Comparison of ENCODE assay signal across 1 cellular context in the genomic region with DNA sequence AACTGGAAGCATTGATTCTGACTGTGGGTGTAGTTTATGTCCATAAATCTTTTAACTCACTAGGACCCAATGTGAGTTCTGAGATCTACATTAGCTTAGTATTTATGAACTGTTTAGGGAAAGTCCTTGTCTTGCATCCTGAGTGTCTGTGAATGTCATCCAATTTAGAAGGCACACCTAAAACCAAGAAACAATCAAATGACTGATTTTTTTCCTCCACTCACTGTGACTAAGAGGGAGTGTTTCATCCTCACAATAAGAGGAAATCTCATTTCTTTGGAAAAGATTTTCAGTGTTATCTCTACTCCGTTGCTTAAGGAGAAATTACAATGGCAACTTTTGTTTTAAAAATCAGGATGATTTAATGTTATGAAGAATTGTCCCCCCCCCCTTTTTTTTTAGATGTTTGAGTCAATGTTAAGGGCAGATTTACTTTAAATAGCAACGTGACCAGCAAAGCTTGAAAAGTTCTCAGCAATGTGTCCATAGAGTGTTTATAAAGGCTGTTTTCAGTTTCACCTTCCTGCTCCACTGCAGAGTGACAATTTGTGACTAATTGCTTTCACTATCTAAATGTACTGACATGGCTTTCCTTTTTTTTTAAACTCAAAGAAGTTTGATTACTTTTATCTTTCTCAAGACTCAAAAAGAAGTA.
TF ChIP-seq lines count a peak whose summit lies in the region.

No MANE protein-coding gene starts in this region.

TF ChIP-seq in IMR-90, 13 proteins besides CTCF, POLR2A, EP300 and RAD21 (continued from another document):
- TF ChIP-seq, protein P1, sequence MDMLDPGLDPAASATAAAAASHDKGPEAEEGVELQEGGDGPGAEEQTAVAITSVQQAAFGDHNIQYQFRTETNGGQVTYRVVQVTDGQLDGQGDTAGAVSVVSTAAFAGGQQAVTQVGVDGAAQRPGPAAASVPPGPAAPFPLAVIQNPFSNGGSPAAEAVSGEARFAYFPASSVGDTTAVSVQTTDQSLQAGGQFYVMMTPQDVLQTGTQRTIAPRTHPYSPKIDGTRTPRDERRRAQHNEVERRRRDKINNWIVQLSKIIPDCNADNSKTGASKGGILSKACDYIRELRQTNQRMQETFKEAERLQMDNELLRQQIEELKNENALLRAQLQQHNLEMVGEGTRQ (IDR thresholded peaks at IDR 0.05; ENCODE audit: low read depth, low read length), result no peak
